In the genomic region with DNA sequence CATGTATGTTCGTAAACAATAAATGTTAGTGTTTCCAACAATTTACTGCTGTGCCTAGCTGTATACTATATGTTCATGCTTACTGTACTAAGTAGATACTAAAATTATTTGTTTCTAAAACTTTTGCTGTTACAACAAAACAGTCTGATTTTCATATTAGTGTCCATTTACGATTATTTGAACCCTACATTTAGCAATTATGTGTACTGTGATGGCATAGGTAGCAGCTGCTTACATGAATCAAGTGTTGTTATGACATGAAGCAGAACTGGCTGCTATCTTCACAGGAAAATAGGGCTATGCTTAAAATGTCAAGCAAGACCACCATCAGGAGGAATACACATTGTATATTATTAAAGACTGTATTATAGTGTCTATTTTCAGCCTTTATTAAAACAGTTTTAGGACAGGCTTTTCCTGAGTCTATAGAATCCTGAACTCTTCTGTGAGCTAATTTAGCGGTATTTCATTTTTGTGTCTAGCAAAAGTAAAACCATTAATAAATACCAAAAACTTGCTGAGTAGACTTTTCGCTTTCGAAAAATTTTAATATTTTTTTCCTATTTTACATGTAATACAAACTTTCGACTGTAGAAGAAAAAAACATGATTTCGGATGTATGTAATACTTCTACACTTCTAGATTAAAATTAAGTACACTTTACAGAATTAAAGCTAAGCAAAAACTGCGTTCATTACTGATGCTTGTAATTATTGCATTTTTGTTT, we compare ENCODE assay signal across 8 cellular contexts. TPM values are rescaled to one million over a fixed set of nuclear protein-coding genes. Genes with fewer than 3 reads are reported as not detected.
A peak's percentile ranks its signal among the peaks of the same experiment; 100 is the strongest.
DNase-seq lines count a peak whose midpoint lies in the region; ATAC-seq and TF ChIP-seq lines count a peak whose summit lies in the region.

No MANE protein-coding gene starts in this region.

- no peak overlapping the region for H3K9ac ChIP-seq in BLaER1
- H3K9ac ChIP-seq in KMS-11: peak overlapping the region; percentile 78

- H3K4me3 ChIP-seq in BLaER1 (peak overlapping the region; percentile 74), KMS-11 (IDR thresholded peaks at IDR 0.05; ENCODE audit: insufficient read depth, low read depth, low read length) (no peak overlapping the region), choroid plexus epithelial cell (ENCODE audit: low read depth, low read length) (peak overlapping the region; percentile 74)

- no peaks in the 10 kb centered on the region for H3K27me3 Mint-ChIP-seq in natural killer cell (ENCODE audit: low read depth in 2 of 2)

- H3K79me2 ChIP-seq in KMS-11 (ENCODE audit: insufficient read depth, low read depth): peaks cover 5% of the 10 kb centered on the region; the same call in 1 of the 2 replicates

- no peak for ATAC-seq in natural killer cell

- H3K27me3 ChIP-seq in BLaER1: no peaks in the 10 kb centered on the region
- no peaks in the 10 kb centered on the region for H3K27me3 ChIP-seq in KMS-11 (ENCODE audit: insufficient read depth, low read depth)

- H3K4me3 Mint-ChIP-seq in natural killer cell: peak overlapping the region; percentile 92

- peaks cover 16 to 22% of the 10 kb centered on the region in 2 donors for H3K4me1 Mint-ChIP-seq in natural killer cell

- intact Hi-C loops in natural killer cell (cut with micrococcal nuclease): loop anchor here (1.0 to 2.0 kb wide), 3 partner anchors 7 to 214 kb away; no protein-coding TSS in a partner anchor

- peak; percentile 11 for DNase-seq in choroid plexus epithelial cell (ENCODE audit: low read depth)
- DNase-seq in natural killer cell: no peak
- no peak for DNase-seq in COR-L47 (lab: John Stamatoyannopoulos, UW)
- no peak for DNase-seq in stimulated activated naive CD4-positive, alpha-beta T cell (lab: John Stamatoyannopoulos, UW)
- DNase-seq in islet precursor cell: no peak
- DNase-seq in cortex of kidney (lab: John Stamatoyannopoulos, UW): no peak

- H3K27ac Mint-ChIP-seq in natural killer cell: peak overlapping the region; percentile 95 to 96

- no peaks in the 10 kb centered on the region for H3K9me3 Mint-ChIP-seq in natural killer cell

- H3K27ac ChIP-seq in BLaER1: peak overlapping the region; percentile 88
- H3K27ac ChIP-seq in KMS-11: peak overlapping the region; percentile 91; the same call in 1 of the 2 replicates

- H3K36me3 ChIP-seq in BLaER1 (peaks cover 12% of the 10 kb centered on the region), KMS-11 (ENCODE audit: insufficient read depth) (no peaks in the 10 kb centered on the region)

- no peaks in the 10 kb centered on the region for H3K36me3 Mint-ChIP-seq in natural killer cell

- peak overlapping the region; percentile 76 for H3K4me2 ChIP-seq in BLaER1
- H3K4me2 ChIP-seq in KMS-11: peak overlapping the region; percentile 81

- H3K4me1 ChIP-seq in BLaER1: peaks cover 32% of the 10 kb centered on the region
- H3K4me1 ChIP-seq in KMS-11 (ENCODE audit: low read depth, poor library complexity, severe bottlenecking): peaks cover 8% of the 10 kb centered on the region

- H3K9me3 ChIP-seq in BLaER1: peaks cover 3% of the 10 kb centered on the region; the same call in 1 of the 2 replicates

- H4K20me1 ChIP-seq in BLaER1: peaks cover 9% of the 10 kb centered on the region; the same call in 1 of the 2 replicates
- no peaks in the 10 kb centered on the region for H4K20me1 ChIP-seq in KMS-11 (ENCODE audit: insufficient read depth)

- peak overlapping the region; percentile 72 for H2AFZ ChIP-seq in KMS-11 (ENCODE audit: low read depth)

- TF ChIP-seq CTCF in KMS-11 (conservative IDR thresholded peaks at IDR 0.05; ENCODE audit: low read depth, low read length) (no peak), choroid plexus epithelial cell (conservative IDR thresholded peaks at IDR 0.05; ENCODE audit: low read depth, low read length) (no peak), natural killer cell (IDR thresholded peaks at IDR 0.05) (no peak)

RNA-seq across cellular contexts. Expression of a gene that starts 1.1 kb away (rescaled TPM):
- 10 to 100 TPM in 2 of 3 donors, 1 to 10 TPM in 1; 9.6 to 13.4 (median 10.7) TPM for total RNA-seq in natural killer cell
